ENCODE assay signal across 12 cellular contexts in genomic region chr11:95443386-95443785, GRCh38.
A peak's percentile ranks its signal among the peaks of the same experiment; 100 is the strongest.
DNase-seq lines count a peak whose midpoint lies in the region; ATAC-seq and TF ChIP-seq lines count a peak whose summit lies in the region.
"Had no signal": no experiment of that assay in that cellular context is flagged by ENCODE, and none has a peak within 500 bp of the region (broad histone marks: within the 10 kb centered on the region; RNA-seq: fewer than 3 reads in every experiment).

No MANE protein-coding gene starts in this region.

- ATAC-seq in GM21723 (IDR thresholded peaks at IDR 0.05; ENCODE audit: unreplicated experiment) (peak; percentile 86), T-cell (replicated peaks in 1 of 4) (peak in 3 of 4 experiments; percentile 46 to 53 (median 47)), GM21367 (IDR thresholded peaks at IDR 0.05; ENCODE audit: unreplicated experiment) (no peak)

- no peaks in the 10 kb centered on the region for H3K27me3 Mint-ChIP-seq in T-cell

- CTCF ChIA-PET in T-cell (lab: Charles Lee), result interaction anchor here in 1 of 2 donors (0.8 kb wide), 1 partner anchor 10 kb away, joined by 3 read pairs; no protein-coding TSS in a partner anchor

- H3K36me3 ChIP-seq in colonic mucosa, result no peaks in the 10 kb centered on the region
- H3K36me3 ChIP-seq: SJCRH30 had no signal

- intact Hi-C loops in colonic mucosa (cut with DNase I), result no loop called here

- POLR2A ChIA-PET in T-cell (lab: Charles Lee), result no interaction called here

- no peak overlapping the region for H3K9ac ChIP-seq in colonic mucosa (ENCODE audit: low read depth in 2 of 2, low read length in 2 of 2)

- no peaks in the 10 kb centered on the region for H3K36me3 Mint-ChIP-seq in T-cell

- H3K4me1 Mint-ChIP-seq in T-cell, result peaks cover 0 to 23% (median 19%) of the 10 kb centered on the region in 3 donors
- H3K4me1 Mint-ChIP-seq: neural crest cell had no signal

- no peak overlapping the region for H3K4me3 ChIP-seq in colonic mucosa
- H3K4me3 ChIP-seq: SJCRH30 had no signal

- no peak for TF ChIP-seq CTCF in colonic mucosa (IDR thresholded peaks at IDR 0.05)

- DNase-seq in activated T-cell treated with anti-CD3 and anti-CD28 coated beads for 48 hours (ENCODE audit: low read depth), result peak; percentile 5
- DNase-seq in activated T-cell treated with anti-CD3 and anti-CD28 coated beads, Interleukin-2, amount 50 U/mL, for 1 hour, result no peak
- peak in 7 of 34 experiments; percentile 0 to 16 (median 4) for DNase-seq in T-cell
- DNase-seq in stimulated activated CD8-positive, alpha-beta memory T cell treated with anti-CD3 and anti-CD28 coated beads, Interleukin-4, amount 100 ng/mL, for 24 hours (ENCODE audit: low read depth), result peak; percentile 2
- no peak for DNase-seq in HK-2 (ENCODE audit: unreplicated experiment)
- DNase-seq in colonic mucosa, result no peak
- DNase-seq: effector CD8-positive, alpha-beta T cell; NCI-H1048; SJCRH30 had no signal

- H3K27ac Mint-ChIP-seq in T-cell, result no peak overlapping the region

- no peak overlapping the region for H3K4me3 Mint-ChIP-seq in T-cell
- H3K4me3 Mint-ChIP-seq: neural crest cell had no signal

- no peaks in the 10 kb centered on the region for H3K27me3 ChIP-seq in colonic mucosa
- H3K27me3 ChIP-seq: SJCRH30 had no signal

- H3K9me3 ChIP-seq in colonic mucosa, result no peaks in the 10 kb centered on the region
- H3K9me3 ChIP-seq: SJCRH30 had no signal

- no peak overlapping the region for H3K27ac ChIP-seq in colonic mucosa
- H3K27ac ChIP-seq: SJCRH30 had no signal

- no peaks in the 10 kb centered on the region for H3K4me1 ChIP-seq in colonic mucosa
- H3K4me1 ChIP-seq: SJCRH30 had no signal

- H3K9me3 Mint-ChIP-seq in T-cell, result no peaks in the 10 kb centered on the region
- H3K9me3 Mint-ChIP-seq: neural crest cell had no signal

Comparison
In these comparisons a context has a peak if more than half of its experiments do, and no peak if none do; other contexts are left out.
1. DNase-seq: peak in activated T-cell treated with anti-CD3 and anti-CD28 coated beads for 48 hours (single experiment) and stimulated activated CD8-positive, alpha-beta memory T cell treated with anti-CD3 and anti-CD28 coated beads, Interleukin-4, amount 100 ng/mL, for 24 hours (single experiment); none in activated T-cell treated with anti-CD3 and anti-CD28 coated beads, Interleukin-2, amount 50 U/mL, for 1 hour (single experiment), HK-2 (single experiment) and colonic mucosa (single experiment).